Comparison of ENCODE assay signal across 13 cellular contexts in genomic region chr21:35005825-35006224, GRCh38.
"Had no signal": no experiment of that assay in that cellular context is flagged by ENCODE, and none has a peak within 500 bp of the region (broad histone marks: within the 10 kb centered on the region; RNA-seq: fewer than 3 reads in every experiment).

No MANE protein-coding gene starts in this region.

- H3K9me3 ChIP-seq: adrenal gland, esophagus muscularis mucosa had no signal

- H3K4me3 Mint-ChIP-seq: activated CD4-positive, alpha-beta T cell treated with anti-CD3 and anti-CD28 coated beads, Interleukin-2, amount 10 ng/mL, durations not matched to agents 7 days and 5 days; activated naive CD4-positive, alpha-beta T cell treated with anti-CD3 and anti-CD28 coated beads for 36 hours; stimulated activated memory B cell treated with anti-CD40 and anti-IgM and Interleukin-4, amounts not matched to agents 10 μg/mL and 1 μg/mL and 100 μg/mL, for 72 hours had no signal

- H3K4me1 ChIP-seq: adrenal gland, esophagus muscularis mucosa, parathyroid adenoma had no signal

- H3K9me3 Mint-ChIP-seq: activated CD4-positive, alpha-beta T cell treated with anti-CD3 and anti-CD28 coated beads, Interleukin-2, amount 10 ng/mL, durations not matched to agents 7 days and 5 days; activated naive CD4-positive, alpha-beta T cell treated with anti-CD3 and anti-CD28 coated beads for 36 hours; stimulated activated memory B cell treated with anti-CD40 and anti-IgM and Interleukin-4, amounts not matched to agents 10 μg/mL and 1 μg/mL and 100 μg/mL, for 72 hours had no signal

- H3K36me3 ChIP-seq: adrenal gland, esophagus muscularis mucosa had no signal

- H3K27me3 ChIP-seq: adrenal gland had no signal

- H3K79me2 ChIP-seq: parathyroid adenoma had no signal

- H3K27ac Mint-ChIP-seq: activated CD4-positive, alpha-beta T cell treated with anti-CD3 and anti-CD28 coated beads, Interleukin-2, amount 10 ng/mL, durations not matched to agents 7 days and 5 days; activated naive CD4-positive, alpha-beta T cell treated with anti-CD3 and anti-CD28 coated beads for 36 hours; stimulated activated memory B cell treated with anti-CD40 and anti-IgM and Interleukin-4, amounts not matched to agents 10 μg/mL and 1 μg/mL and 100 μg/mL, for 72 hours had no signal

- H3K27ac ChIP-seq: adrenal gland, coronary artery, esophagus muscularis mucosa, parathyroid adenoma had no signal

- ATAC-seq: stimulated activated memory B cell treated with anti-CD40 and anti-IgM and Interleukin-4, amounts not matched to agents 10 μg/mL and 1 μg/mL and 100 μg/mL, for 72 hours had no signal

- H2AFZ ChIP-seq: parathyroid adenoma had no signal

- H3K27me3 Mint-ChIP-seq: activated CD4-positive, alpha-beta T cell treated with anti-CD3 and anti-CD28 coated beads, Interleukin-2, amount 10 ng/mL, durations not matched to agents 7 days and 5 days; stimulated activated memory B cell treated with anti-CD40 and anti-IgM and Interleukin-4, amounts not matched to agents 10 μg/mL and 1 μg/mL and 100 μg/mL, for 72 hours had no signal

- H3K4me3 ChIP-seq: adrenal gland, coronary artery, esophagus muscularis mucosa had no signal

- DNase-seq: activated CD4-positive, alpha-beta T cell treated with anti-CD3 and anti-CD28 coated beads, Interleukin-2, amount 10 ng/mL, durations not matched to agents 7 days and 5 days; activated CD4-positive, CD25-positive, alpha-beta regulatory T cell; activated naive CD4-positive, alpha-beta T cell treated with anti-CD3 and anti-CD28 coated beads for 36 hours; activated T-cell treated with anti-CD3 and anti-CD28 coated beads for 4 hours; adrenal gland; caudate nucleus; kidney glomerular epithelial cell; mesendoderm; SW 1271 had no signal
